ENCODE assay signal across 8 cellular contexts in genomic region chr2:223760838-223761502, GRCh38.
A peak's percentile ranks its signal among the peaks of the same experiment; 100 is the strongest.
DNase-seq lines count a peak whose midpoint lies in the region; ATAC-seq lines count a peak whose summit lies in the region.

No MANE protein-coding gene starts in this region.

- H3K27me3 ChIP-seq in esophagus (ENCODE audit: control insufficient read depth in 1 of 2, insufficient read depth in 2 of 2, low read length in 2 of 2) = no peaks in the 10 kb centered on the region

- peak overlapping the region; percentile 76 for H3K27ac Mint-ChIP-seq in activated CD4-positive, alpha-beta T cell treated with anti-CD3 and anti-CD28 coated beads, Interleukin-2, amount 10 ng/mL, durations not matched to agents 7 days and 5 days

- H3K9me3 Mint-ChIP-seq in activated CD4-positive, alpha-beta T cell treated with anti-CD3 and anti-CD28 coated beads, Interleukin-2, amount 10 ng/mL, durations not matched to agents 7 days and 5 days = no peaks in the 10 kb centered on the region

- H3K9me3 ChIP-seq in esophagus (ENCODE audit: control insufficient read depth in 2 of 2, insufficient read depth in 1 of 2, low read depth in 1 of 2, low read length in 1 of 2) = no peaks in the 10 kb centered on the region

- H3K27me3 Mint-ChIP-seq in activated CD4-positive, alpha-beta T cell treated with anti-CD3 and anti-CD28 coated beads, Interleukin-2, amount 10 ng/mL, durations not matched to agents 7 days and 5 days = no peaks in the 10 kb centered on the region

- DNase-seq in ELR (ENCODE audit: low read depth) (peak; percentile 94), HK-2 (ENCODE audit: unreplicated experiment) (peak; percentile 79), globus pallidus (ENCODE audit: low spot score) (no peak), hippocampal formation (lab: John Stamatoyannopoulos, UW) (no peak)
- DNase-seq in activated CD4-positive, alpha-beta T cell treated with anti-CD3 and anti-CD28 coated beads, Interleukin-2, amount 10 ng/mL, durations not matched to agents 7 days and 5 days = peak; percentile 56
- DNase-seq in stimulated activated CD4-positive, alpha-beta T cell treated with anti-CD3 and anti-CD28 coated beads, Interleukin-15, amount 100 ng/mL, for 48 hours (ENCODE audit: low read depth in 2 of 2) = peak; percentile 26 to 56

- POLR2A ChIA-PET in activated CD4-positive, alpha-beta T cell treated with anti-CD3 and anti-CD28 coated beads, Interleukin-2, amount 10 ng/mL, durations not matched to agents 7 days and 5 days (lab: Charles Lee) = interaction anchor here (0.6 kb wide), 1 partner anchor 39 kb away, joined by 3 read pairs; no protein-coding TSS in a partner anchor

- CTCF ChIA-PET in activated CD4-positive, alpha-beta T cell treated with anti-CD3 and anti-CD28 coated beads, Interleukin-2, amount 10 ng/mL, durations not matched to agents 7 days and 5 days (lab: Charles Lee) = interaction anchor here (0.5 to 1.9 kb wide), 15 partner anchors 9 to 184 kb away, joined by 3 to 8 read pairs (median 3); partner anchors contain the start of gene WDFY1

- peak overlapping the region; percentile 81 to 89 for H3K27ac ChIP-seq in esophagus (ENCODE audit: low read depth in 2 of 2, low read length in 1 of 2)

- no peak overlapping the region for H3K4me3 Mint-ChIP-seq in activated CD4-positive, alpha-beta T cell treated with anti-CD3 and anti-CD28 coated beads, Interleukin-2, amount 10 ng/mL, durations not matched to agents 7 days and 5 days

- no peak overlapping the region for H3K4me3 ChIP-seq in esophagus (ENCODE audit: low read depth in 1 of 2, low read length in 2 of 2)

- H3K4me1 Mint-ChIP-seq in activated CD4-positive, alpha-beta T cell treated with anti-CD3 and anti-CD28 coated beads, Interleukin-2, amount 10 ng/mL, durations not matched to agents 7 days and 5 days = peaks cover 29% of the 10 kb centered on the region

- no peaks in the 10 kb centered on the region for H3K36me3 Mint-ChIP-seq in activated CD4-positive, alpha-beta T cell treated with anti-CD3 and anti-CD28 coated beads, Interleukin-2, amount 10 ng/mL, durations not matched to agents 7 days and 5 days (ENCODE audit: low read depth)

- 56 to 68% methylated on average over 8 of the region's 8 CpGs for WGBS in esophagus, 2 donors

- no peaks in the 10 kb centered on the region for H3K4me1 ChIP-seq in esophagus (ENCODE audit: control insufficient read depth in 2 of 2, insufficient read depth in 2 of 2, low read length in 1 of 2)

- no peaks in the 10 kb centered on the region for H3K36me3 ChIP-seq in esophagus (ENCODE audit: control insufficient read depth in 2 of 2, insufficient read depth in 2 of 2, low read length in 1 of 2)

- peak; percentile 84 for ATAC-seq in GM21447 (IDR thresholded peaks at IDR 0.05; ENCODE audit: unreplicated experiment)

Comparison
In these comparisons a context has a peak if more than half of its experiments do, and no peak if none do; other contexts are left out.
1. DNase-seq: peak in ELR (single experiment), HK-2 (single experiment), activated CD4-positive, alpha-beta T cell treated with anti-CD3 and anti-CD28 coated beads, Interleukin-2, amount 10 ng/mL, durations not matched to agents 7 days and 5 days (single experiment) and stimulated activated CD4-positive, alpha-beta T cell treated with anti-CD3 and anti-CD28 coated beads, Interleukin-15, amount 100 ng/mL, for 48 hours (2 of 2); none in globus pallidus (single experiment) and hippocampal formation (0 of 2).